Comparison of ENCODE assay signal across 10 cellular contexts in the genomic region with DNA sequence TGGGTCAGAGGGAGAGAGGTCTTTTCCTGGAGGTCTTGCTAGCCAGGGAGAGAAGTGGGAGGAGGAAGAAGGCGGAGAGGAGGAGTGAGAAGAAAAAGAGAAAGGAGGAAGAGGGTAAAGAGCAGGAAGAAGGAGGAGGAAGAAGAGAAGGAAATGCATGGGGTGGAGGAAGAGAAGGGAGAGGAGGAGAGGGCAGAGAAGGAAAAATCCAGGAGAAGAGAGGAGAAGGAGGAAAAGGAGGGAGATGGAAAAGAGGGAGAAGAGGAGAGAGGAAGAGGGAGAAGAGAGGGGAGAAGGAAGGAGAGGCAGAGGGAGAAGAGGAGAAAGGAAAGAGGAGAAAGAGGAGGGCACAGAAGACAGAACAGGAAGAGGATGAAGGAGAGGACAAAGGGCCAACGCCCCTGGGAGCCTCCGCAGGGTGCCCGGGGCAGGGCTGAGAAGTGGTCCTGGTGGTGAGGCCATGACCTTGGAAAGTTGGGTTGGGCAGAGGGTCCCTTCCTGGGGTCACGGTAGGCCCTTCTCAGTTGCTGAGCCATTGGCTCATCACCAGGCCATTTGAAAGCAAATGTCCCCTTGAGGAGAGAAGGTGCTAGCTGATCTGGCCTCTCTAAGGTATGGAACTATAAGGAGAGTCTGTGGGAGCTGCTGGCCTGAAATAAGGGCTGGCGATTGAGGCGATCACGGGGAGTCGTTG. TPM values are rescaled to one million over a fixed set of nuclear protein-coding genes. Genes with fewer than 3 reads are reported as not detected.
DNase-seq lines count a peak whose midpoint lies in the region; ATAC-seq and TF ChIP-seq lines count a peak whose summit lies in the region.
"Had no signal": no experiment of that assay in that cellular context is flagged by ENCODE, and none has a peak within 500 bp of the region (broad histone marks: within the 10 kb centered on the region; RNA-seq: fewer than 3 reads in every experiment).

No MANE protein-coding gene starts in this region.

- no peak overlapping the region for H2AK5ac ChIP-seq in mesendoderm (ENCODE audit: low read length)

- H3K79me2 ChIP-seq in mesendoderm (ENCODE audit: control insufficient read depth, insufficient read depth, low read length): peaks cover 25% of the 10 kb centered on the region

- TF ChIP-seq POLR2A in vagina (IDR thresholded peaks at IDR 0.05): no peak

- no peaks in the 10 kb centered on the region for H3K9me3 Mint-ChIP-seq in stimulated activated naive CD8-positive, alpha-beta T cell treated with anti-CD3 and anti-CD28 coated beads, Interleukin-15, Interleukin-2, amounts not matched to agents 100 ng/mL and 50 ng/mL, for 24 hours

- H3K27me3 ChIP-seq in mesendoderm (ENCODE audit: insufficient read depth, low read length, poor library complexity) (no peaks in the 10 kb centered on the region), vagina (no peaks in the 10 kb centered on the region)
- H3K27me3 ChIP-seq: uterus had no signal

- H3K4ac ChIP-seq in mesendoderm (ENCODE audit: low read depth, low read length): no peak overlapping the region

- H3K4me3 Mint-ChIP-seq in stimulated activated naive CD8-positive, alpha-beta T cell treated with anti-CD3 and anti-CD28 coated beads, Interleukin-15, Interleukin-2, amounts not matched to agents 100 ng/mL and 50 ng/mL, for 24 hours: peak overlapping the region; percentile 57

- H4K5ac ChIP-seq in mesendoderm (ENCODE audit: low read length): no peak overlapping the region

- peaks cover 22% of the 10 kb centered on the region for H3K4me1 ChIP-seq in mesendoderm (ENCODE audit: control insufficient read depth, low read depth, low read length)
- peaks cover 67% of the 10 kb centered on the region for H3K4me1 ChIP-seq in vagina

- ATAC-seq in stimulated activated naive CD8-positive, alpha-beta T cell treated with anti-CD3 and anti-CD28 coated beads, Interleukin-15, Interleukin-2, amounts not matched to agents 100 U/mL and 50 U/mL, for 24 hours: no peak
- ATAC-seq in left colon: no peak

- peaks cover 10% of the 10 kb centered on the region for H3K79me1 ChIP-seq in mesendoderm (ENCODE audit: low read length)

- H3K36me3 Mint-ChIP-seq in stimulated activated naive CD8-positive, alpha-beta T cell treated with anti-CD3 and anti-CD28 coated beads, Interleukin-15, Interleukin-2, amounts not matched to agents 100 ng/mL and 50 ng/mL, for 24 hours (ENCODE audit: low read depth): no peaks in the 10 kb centered on the region

- H2BK120ac ChIP-seq in mesendoderm (ENCODE audit: low read depth, low read length): no peak overlapping the region

- H3K18ac ChIP-seq in mesendoderm (ENCODE audit: low read length): no peak overlapping the region

- in situ Hi-C loops in astrocyte of the cerebellum (cut with HindIII; ENCODE audit: low sequenced_read_pairs): no loop called here

- no peak overlapping the region for H3K23ac ChIP-seq in mesendoderm (ENCODE audit: low read length)

- H3K56ac ChIP-seq in mesendoderm (ENCODE audit: low read length): peak overlapping the region; percentile 25

- TF ChIP-seq CTCF in astrocyte of the cerebellum (IDR thresholded peaks at IDR 0.05; ENCODE audit: low read depth, low read length, missing control alignments) (no peak), vagina (IDR thresholded peaks at IDR 0.05) (no peak)

- peaks cover 36% of the 10 kb centered on the region for H3K27me3 Mint-ChIP-seq in stimulated activated naive CD8-positive, alpha-beta T cell treated with anti-CD3 and anti-CD28 coated beads, Interleukin-15, Interleukin-2, amounts not matched to agents 100 ng/mL and 50 ng/mL, for 24 hours

- intact Hi-C loops in vagina (cut with DNase I) (no loop called here), left colon (cut with DNase I, micrococcal nuclease) (no loop called here)

- peak overlapping the region; percentile 20 for H3K9ac ChIP-seq in mesendoderm (ENCODE audit: low read length)

- H2BK5ac ChIP-seq in mesendoderm (ENCODE audit: low read length): no peak overlapping the region

- WGBS in mesendoderm (ENCODE audit: extremely low coverage, insufficient coverage, low lambda C conversion rate): no CpG with 5 or more reads among the region's 9 CpGs

- peak overlapping the region; percentile 69 for H3K4me3 ChIP-seq in astrocyte of the cerebellum (ENCODE audit: low read depth, low read length)
- no peak overlapping the region for H3K4me3 ChIP-seq in mesendoderm (ENCODE audit: low read length)
- H3K4me3 ChIP-seq in vagina: peak overlapping the region; percentile 62 to 88

- H2BK15ac ChIP-seq in mesendoderm (replicated peaks; ENCODE audit: low read depth): no peak overlapping the region

- H3K4me2 ChIP-seq in mesendoderm (ENCODE audit: low read length): no peak overlapping the region

- H3K36me3 ChIP-seq in mesendoderm (ENCODE audit: control insufficient read depth, insufficient read depth, low read length) (no peaks in the 10 kb centered on the region), vagina (no peaks in the 10 kb centered on the region)
- H3K36me3 ChIP-seq: uterus had no signal

- H3K9me3 ChIP-seq in vagina: no peaks in the 10 kb centered on the region
- H3K9me3 ChIP-seq: uterus had no signal

- H3K27ac Mint-ChIP-seq in stimulated activated naive CD8-positive, alpha-beta T cell treated with anti-CD3 and anti-CD28 coated beads, Interleukin-15, Interleukin-2, amounts not matched to agents 100 ng/mL and 50 ng/mL, for 24 hours: no peak overlapping the region

- H3K4me1 Mint-ChIP-seq in stimulated activated naive CD8-positive, alpha-beta T cell treated with anti-CD3 and anti-CD28 coated beads, Interleukin-15, Interleukin-2, amounts not matched to agents 100 ng/mL and 50 ng/mL, for 24 hours (ENCODE audit: low read depth): peaks cover 11% of the 10 kb centered on the region

- DNase-seq in stimulated activated naive CD8-positive, alpha-beta T cell treated with anti-CD3 and anti-CD28 coated beads, Interleukin-15, Interleukin-2, amounts not matched to agents 100 U/mL and 50 U/mL, for 24 hours: no peak
- no peak for DNase-seq in astrocyte of the cerebellum (ENCODE audit: low read depth)
- no peak for DNase-seq in mesendoderm
- no peak for DNase-seq in vagina (ENCODE audit: extremely low spot score in 2 of 2)
- no peak for DNase-seq in HT-29 (ENCODE audit: low spot score)
- no peak for DNase-seq in left colon
- DNase-seq in putamen (ENCODE audit: low spot score): no peak

- no peak overlapping the region for H4K8ac ChIP-seq in mesendoderm (ENCODE audit: low read depth, low read length)

- no peak overlapping the region for H3K27ac ChIP-seq in mesendoderm (ENCODE audit: low read depth, low read length)
- peak overlapping the region; percentile 86 for H3K27ac ChIP-seq in vagina

RNA-seq across cellular contexts. Expression of gene SEMA3F, which starts 1.2 kb away (rescaled TPM):
- polyA plus RNA-seq in mesendoderm (2013, experiment 1 of 2): 24.7 TPM
- polyA plus RNA-seq in mesendoderm (2013, experiment 2 of 2): 23.0 TPM
- total RNA-seq in vagina (78.1 TPM), left colon (10 to 100 TPM; 11.5 to 12.1 TPM)
- total RNA-seq in HT-29 (2014; rRNA removed; shearing (Covaris generic)): 14.6 and 16.5 TPM in 2 replicates

RNA-seq across cellular contexts. Expression of gene GNAT1, which starts 37.5 kb away (rescaled TPM):
- 0.04 TPM for polyA plus RNA-seq in mesendoderm (2013, experiment 1 of 2)
- polyA plus RNA-seq in mesendoderm (2013, experiment 2 of 2): 0.01 TPM
- total RNA-seq in vagina: not detected
- 0.18 TPM in 1 of 2 replicates, not detected in the other for total RNA-seq in HT-29 (2014; rRNA removed; shearing (Covaris generic))
- total RNA-seq in left colon: not detected
- total RNA-seq: T-helper 1 cell treated with Interleukin-12 subunit alpha and Interleukin-12 subunit beta and Interleukin-4 antibody, amounts not matched to agents 30 ng/mL and 1 ng/mL, for 36 hours; uterus had no signal

RNA-seq across cellular contexts. Expression of gene SLC38A3, which starts 51.1 kb away (rescaled TPM):
- polyA plus RNA-seq in mesendoderm (2013, experiment 1 of 2): 0.48 TPM
- 0.42 TPM for polyA plus RNA-seq in mesendoderm (2013, experiment 2 of 2)
- 2.0 TPM for total RNA-seq in vagina
- total RNA-seq in HT-29 (2014; rRNA removed; shearing (Covaris generic)): 0.70 TPM in 1 of 2 replicates, not detected in the other
- total RNA-seq in left colon: not detected
- total RNA-seq: T-helper 1 cell treated with Interleukin-12 subunit alpha and Interleukin-12 subunit beta and Interleukin-4 antibody, amounts not matched to agents 30 ng/mL and 1 ng/mL, for 36 hours had no signal
